ENCODE assay signal across 27 cellular contexts in genomic region chr15:75360856-75361255, GRCh38.
"Had no signal": no experiment of that assay in that cellular context is flagged by ENCODE, and none has a peak within 500 bp of the region (broad histone marks: within the 10 kb centered on the region; RNA-seq: fewer than 3 reads in every experiment).

No MANE protein-coding gene starts in this region.

- H3K9ac ChIP-seq: parathyroid adenoma had no signal

- H3K27me3 Mint-ChIP-seq: activated CD4-positive, alpha-beta T cell treated with anti-CD3 and anti-CD28 coated beads for 36 hours; activated naive CD8-positive, alpha-beta T cell treated with anti-CD3 and anti-CD28 coated beads, Interleukin-2, amount 50 U/mL, for 24 hours; dendritic cell treated with granulocyte-macrophage colony-stimulating factor and Interleukin-4, amounts not matched to agents 40 ng/mL and 50 ng/mL, for 4 days; T-cell had no signal

- H3K9me3 Mint-ChIP-seq: activated naive CD8-positive, alpha-beta T cell treated with anti-CD3 and anti-CD28 coated beads, Interleukin-2, amount 50 U/mL, for 24 hours; dendritic cell treated with granulocyte-macrophage colony-stimulating factor and Interleukin-4, amounts not matched to agents 40 ng/mL and 50 ng/mL, for 4 days; T-cell; T-helper 2 cell treated with Interferon-gamma antibody and Interleukin-4, amounts not matched to agents 5 μg/mL and 100 μg/mL, for 36 hours had no signal

- H3K4me3 ChIP-seq: breast epithelium, esophagus squamous epithelium, left ventricle myocardium inferior, lung, right atrium auricular region, smooth muscle cell, suprapubic skin, tibial artery had no signal

- H3K27me3 ChIP-seq: breast epithelium, esophagus squamous epithelium, right atrium auricular region, suprapubic skin, tibial artery had no signal

- H3K4me1 ChIP-seq: breast epithelium, esophagus squamous epithelium, left ventricle myocardium inferior, parathyroid adenoma, right atrium auricular region, suprapubic skin, tibial artery had no signal

- FAIRE-seq: islet of Langerhans had no signal

- H3K9me3 ChIP-seq: breast epithelium, esophagus squamous epithelium, left ventricle myocardium inferior, right atrium auricular region, suprapubic skin, tibial artery had no signal

- DNase-seq: activated CD4-positive, alpha-beta T cell treated with anti-CD3 and anti-CD28 coated beads for 36 hours; activated CD4-positive, CD25-positive, alpha-beta regulatory T cell; activated CD8-positive, alpha-beta memory T cell treated with anti-CD3 and anti-CD28 coated beads, Interleukin-2, amount 50 U/mL, for 4 hours; activated naive CD4-positive, alpha-beta T cell treated with Interleukin-2 at 50 U/mL for 16 hours; activated naive CD8-positive, alpha-beta T cell treated with anti-CD3 and anti-CD28 coated beads, Interleukin-2, amount 50 U/mL, for 24 hours; activated T-cell treated with anti-CD3 and anti-CD28 coated beads, Interleukin-2, amount 50 U/mL, for 48 hours; central memory CD4-positive, alpha-beta T cell; esophagus squamous epithelium; foreskin melanocyte; left ventricle myocardium inferior; mesendoderm; occipital lobe; stimulated activated CD4-positive, alpha-beta T cell treated with anti-CD3 and anti-CD28 coated beads, Interleukin-1b, Interleukin-23, amount 100 ng/mL, for 48 hours; stimulated activated CD4-positive, alpha-beta T cell treated with anti-CD3 and anti-CD28 coated beads, Interleukin-4, amount 100 ng/mL, for 4 hours; stimulated activated CD8-positive, alpha-beta memory T cell treated with anti-CD3 and anti-CD28 coated beads, Interleukin-4, amount 100 ng/mL, for 48 hours; stimulated activated naive CD4-positive, alpha-beta T cell; T-cell; tibial artery had no signal

- ATAC-seq: activated CD4-positive, alpha-beta T cell treated with anti-CD3 and anti-CD28 coated beads for 36 hours; activated naive CD8-positive, alpha-beta T cell treated with anti-CD3 and anti-CD28 coated beads, Interleukin-2, amount 50 U/mL, for 24 hours; T-cell had no signal

- H3K4me1 Mint-ChIP-seq: activated CD4-positive, alpha-beta T cell treated with anti-CD3 and anti-CD28 coated beads for 36 hours; activated naive CD8-positive, alpha-beta T cell treated with anti-CD3 and anti-CD28 coated beads, Interleukin-2, amount 50 U/mL, for 24 hours had no signal

- H3K27ac ChIP-seq: breast epithelium, esophagus squamous epithelium, left ventricle myocardium inferior, parathyroid adenoma, right atrium auricular region, suprapubic skin, tibial artery had no signal

- H3K27ac Mint-ChIP-seq: activated CD4-positive, alpha-beta T cell treated with anti-CD3 and anti-CD28 coated beads for 36 hours; activated naive CD8-positive, alpha-beta T cell treated with anti-CD3 and anti-CD28 coated beads, Interleukin-2, amount 50 U/mL, for 24 hours; dendritic cell treated with granulocyte-macrophage colony-stimulating factor and Interleukin-4, amounts not matched to agents 40 ng/mL and 50 ng/mL, for 4 days had no signal

- H3K4me3 Mint-ChIP-seq: activated CD4-positive, alpha-beta T cell treated with anti-CD3 and anti-CD28 coated beads for 36 hours; activated naive CD8-positive, alpha-beta T cell treated with anti-CD3 and anti-CD28 coated beads, Interleukin-2, amount 50 U/mL, for 24 hours; dendritic cell treated with granulocyte-macrophage colony-stimulating factor and Interleukin-4, amounts not matched to agents 40 ng/mL and 50 ng/mL, for 4 days; T-cell; T-helper 2 cell treated with Interferon-gamma antibody and Interleukin-4, amounts not matched to agents 5 μg/mL and 100 μg/mL, for 36 hours had no signal
